ENCODE assay signal across 8 cellular contexts in the genomic region with DNA sequence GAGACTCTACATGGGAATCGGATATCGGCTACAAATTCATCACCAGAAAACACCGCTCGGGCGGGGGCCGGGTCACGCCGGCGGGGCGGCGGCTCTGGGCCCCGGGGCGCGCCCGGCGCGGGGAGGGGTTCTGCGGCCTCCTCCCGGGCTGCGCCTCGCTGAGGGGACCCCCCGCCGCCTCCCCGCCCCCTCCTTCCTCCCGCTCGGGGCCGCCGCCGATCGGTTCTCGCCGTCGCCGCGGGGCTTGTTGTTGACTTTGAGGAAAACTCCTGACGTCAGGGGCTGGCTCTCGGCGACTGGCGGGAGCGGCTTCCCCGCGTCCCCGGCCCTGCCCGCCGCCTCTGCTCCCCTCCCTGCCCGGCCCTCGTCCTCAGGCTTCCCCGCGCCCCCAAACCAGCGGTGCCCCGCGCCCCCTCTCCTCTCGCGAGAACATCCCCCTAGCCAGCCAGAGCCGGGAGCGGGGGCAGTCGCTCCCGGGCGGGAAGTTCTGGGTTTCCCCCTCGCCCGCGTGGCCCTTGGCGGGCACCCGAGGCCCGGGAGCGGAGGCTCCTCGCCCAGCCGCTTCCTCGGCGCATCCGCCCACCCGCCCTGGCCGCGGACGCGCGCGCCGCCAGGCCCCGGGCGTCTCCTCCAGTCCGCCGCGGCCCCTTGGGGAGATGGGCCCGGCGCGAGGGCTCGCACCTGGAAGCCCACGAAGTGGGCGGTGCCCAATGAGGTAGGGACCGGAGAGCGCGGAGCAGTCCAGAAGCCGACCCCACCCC. TPM values are rescaled to one million over a fixed set of nuclear protein-coding genes. Genes with fewer than 3 reads are reported as not detected.
DNase-seq lines count a peak whose midpoint lies in the region; ATAC-seq and TF ChIP-seq lines count a peak whose summit lies in the region.

No MANE protein-coding gene starts in this region.

- H3K27ac Mint-ChIP-seq in progenitor cell of endocrine pancreas: peak overlapping the region; percentile 95

- no peaks in the 10 kb centered on the region for H3K9me3 ChIP-seq in MM.1S (replicated peaks; ENCODE audit: insufficient read depth, low read length)
- no peaks in the 10 kb centered on the region for H3K9me3 ChIP-seq in adrenal gland (replicated peaks in 1 of 3)
- no peaks in the 10 kb centered on the region for H3K9me3 ChIP-seq in upper lobe of left lung

- peak overlapping the region; percentile 69 for H2AFZ ChIP-seq in MM.1S (ENCODE audit: low read length)

- peak overlapping the region; percentile 87 for H3K4me2 ChIP-seq in MM.1S (ENCODE audit: low read depth, low read length)

- H3K27me3 ChIP-seq in GM06990 (replicated peaks; ENCODE audit: control insufficient read depth, insufficient read depth, low read length) (no peaks in the 10 kb centered on the region), H7 (ENCODE audit: control insufficient read depth, insufficient read depth, low read length) (no peaks in the 10 kb centered on the region), MM.1S (replicated peaks; ENCODE audit: insufficient read depth, low read length) (peaks cover 11% of the 10 kb centered on the region; the same call in 1 of the 2 replicates), adrenal gland (no peaks in the 10 kb centered on the region), upper lobe of left lung (peaks cover 0 to 8% (median 3%) of the 10 kb centered on the region in 4 donors)

- 0 to 1% (median 0%) methylated on average over 17 to 89 of the region's 94 CpGs; no CpG with 5 or more reads in 1 of the 4 donors for WGBS in adrenal gland, 4 donors
- 0 to 1% methylated on average over 16 to 42 of the region's 94 CpGs for WGBS in upper lobe of left lung, 2 donors

- intact Hi-C loops in adrenal gland (cut with DNase I) (no loop called here), left cardiac atrium (cut with DNase I) (loop anchor here in 1 of 2 donors (10.0 kb wide), 1 partner anchor 194 kb away; no protein-coding TSS in a partner anchor)

- H3K27me3 Mint-ChIP-seq in progenitor cell of endocrine pancreas: peaks cover 21% of the 10 kb centered on the region

- H3K4me3 Mint-ChIP-seq in progenitor cell of endocrine pancreas (ENCODE audit: low read depth): peak overlapping the region; percentile 92

- H3K9me3 Mint-ChIP-seq in progenitor cell of endocrine pancreas (ENCODE audit: low read depth): no peaks in the 10 kb centered on the region

- TF ChIP-seq EP300 in upper lobe of left lung (IDR thresholded peaks at IDR 0.05): no peak

- H3K4me3 ChIP-seq in GM06990 (replicated peaks; ENCODE audit: low read depth, low read length) (peak overlapping the region; percentile 75), H7 (ENCODE audit: insufficient read depth, low read depth, low read length) (peak overlapping the region; percentile 73), MM.1S (ENCODE audit: low read length) (peak overlapping the region; percentile 74), adrenal gland (peak overlapping the region; percentile 31 to 97 (median 78)), upper lobe of left lung (peak overlapping the region; percentile 74 to 94 (median 88))

- peak overlapping the region; percentile 83 for H3K9ac ChIP-seq in MM.1S (ENCODE audit: low read length)

- H3K27ac ChIP-seq in MM.1S (ENCODE audit: low read length) (peak overlapping the region; percentile 69; the same call in 1 of the 2 replicates), adrenal gland (peak overlapping the region; percentile 92 to 99 (median 97)), upper lobe of left lung (peak overlapping the region; percentile 95 to 99 (median 96))

- ATAC-seq in left cardiac atrium (peak; percentile 71 to 72), upper lobe of left lung (ENCODE audit: low FRiP score in 2 of 2) (peak; percentile 65 to 90)

- DNase-seq in GM06990 (ENCODE audit: extremely low read depth, insufficient read length) (peak; percentile 69), H7 (peak; percentile 90), MM.1S (peak; percentile 83), SW480 (ENCODE audit: low spot score) (peak; percentile 90), adrenal gland (peak; percentile 82 to 92 (median 88)), left cardiac atrium (peak; percentile 87), progenitor cell of endocrine pancreas (ENCODE audit: low spot score, unreplicated experiment) (peak; percentile 73), upper lobe of left lung (peak; percentile 73 to 95)

- H3F3A ChIP-seq in MM.1S (ENCODE audit: insufficient read depth, low read length): peaks cover 12% of the 10 kb centered on the region

- TF ChIP-seq POLR2A in adrenal gland (IDR thresholded peaks at IDR 0.05) (peak in 1 of 2 donors; percentile 58), upper lobe of left lung (IDR thresholded peaks at IDR 0.05) (peak in 3 of 4 donors; percentile 20 to 41 (median 27))

- H4K20me1 ChIP-seq in MM.1S (ENCODE audit: insufficient read depth, low read length): no peaks in the 10 kb centered on the region

- no peaks in the 10 kb centered on the region for H3K9me2 ChIP-seq in MM.1S (replicated peaks; ENCODE audit: insufficient read depth, low read length)

- H3K79me2 ChIP-seq in MM.1S (ENCODE audit: low read length): no peaks in the 10 kb centered on the region; the same call in 1 of the 2 replicates

- H3K36me3 Mint-ChIP-seq in progenitor cell of endocrine pancreas (ENCODE audit: insufficient read depth): no peaks in the 10 kb centered on the region

- H3K4me1 Mint-ChIP-seq in progenitor cell of endocrine pancreas (ENCODE audit: low read depth): peaks cover 14% of the 10 kb centered on the region

- peaks cover 18% of the 10 kb centered on the region for H3K4me1 ChIP-seq in MM.1S (ENCODE audit: low read length)
- peaks cover 7 to 38% of the 10 kb centered on the region in 2 donors for H3K4me1 ChIP-seq in adrenal gland (replicated peaks in 1 of 2)
- H3K4me1 ChIP-seq in upper lobe of left lung: peaks cover 13 to 25% (median 18%) of the 10 kb centered on the region in 4 donors

- no peak for TF ChIP-seq CTCF in GM06990 (IDR thresholded peaks at IDR 0.05; ENCODE audit: insufficient read depth, low read length, poor library complexity, severe bottlenecking)
- no peak for TF ChIP-seq CTCF in MM.1S (IDR thresholded peaks at IDR 0.05; ENCODE audit: low read length)
- TF ChIP-seq CTCF in adrenal gland (IDR thresholded peaks at IDR 0.05): no peak
- no peak for TF ChIP-seq CTCF in progenitor cell of endocrine pancreas (IDR thresholded peaks at IDR 0.05; ENCODE audit: unreplicated experiment)
- no peak for TF ChIP-seq CTCF in upper lobe of left lung (IDR thresholded peaks at IDR 0.05)

- H3K36me3 ChIP-seq in GM06990 (ENCODE audit: control insufficient read depth, insufficient read depth, low read length) (no peaks in the 10 kb centered on the region), H7 (replicated peaks; ENCODE audit: control insufficient read depth, insufficient read depth, low read length) (no peaks in the 10 kb centered on the region), MM.1S (replicated peaks; ENCODE audit: insufficient read depth, low read length) (no peaks in the 10 kb centered on the region), adrenal gland (replicated peaks in 1 of 2) (no peaks in the 10 kb centered on the region), upper lobe of left lung (no peaks in the 10 kb centered on the region)

RNA-seq across cellular contexts. Expression of gene AKT3, which starts 0.5 kb away (rescaled TPM):
- 15.0 and 25.2 TPM in 2 replicates for total RNA-seq in H7 (2014; rRNA removed; shearing (Covaris generic))
- total RNA-seq in adrenal gland (10 to 100 TPM; 30.9 to 82.3 (median 44.9) TPM), left cardiac atrium (10 to 100 TPM; 27.6 to 42.9 TPM), progenitor cell of endocrine pancreas (42.4 and 45.5 TPM in 2 replicates), upper lobe of left lung (10 to 100 TPM; 23.0 to 51.2 (median 46.8) TPM)
- 10 to 100 TPM; 11.4 to 25.4 (median 19.7) TPM for polyA plus RNA-seq in adrenal gland

Comparison
In these comparisons a context has a peak if more than half of its experiments do, and no peak if none do; other contexts are left out.
1. Peak in every context shown above with its lines: DNase-seq, ATAC-seq, H3K4me3 ChIP-seq and H3K27ac ChIP-seq.